ENCODE assay signal across 29 cellular contexts in genomic region chr16:81967358-81967757, GRCh38. TPM values are rescaled to one million over a fixed set of nuclear protein-coding genes. Genes with fewer than 3 reads are reported as not detected.
"Had no signal": no experiment of that assay in that cellular context is flagged by ENCODE, and none has a peak within 500 bp of the region (broad histone marks: within the 10 kb centered on the region; RNA-seq: fewer than 3 reads in every experiment).

No MANE protein-coding gene starts in this region.

- H3K4me1 Mint-ChIP-seq: activated CD4-positive, alpha-beta memory T cell treated with anti-CD3 and anti-CD28 coated beads, Interleukin-2, amount 10 ng/mL, durations not matched to agents 7 days and 5 days; activated CD4-positive, alpha-beta T cell treated with anti-CD3 and anti-CD28 coated beads, Interleukin-2, amount 10 ng/mL, durations not matched to agents 7 days and 5 days; activated T-helper 17 cell treated with anti-CD3 and anti-CD28 coated beads, Interleukin-2, amount 50 U/mL, for 72 hours had no signal

- H3K27me3 ChIP-seq: esophagus muscularis mucosa, pancreas, sigmoid colon, stomach, thyroid gland, upper lobe of left lung, vagina had no signal

- DNase-seq: activated CD4-positive, alpha-beta memory T cell treated with anti-CD3 and anti-CD28 coated beads, Interleukin-2, amount 10 ng/mL, durations not matched to agents 7 days and 5 days; activated CD4-positive, alpha-beta T cell treated with anti-CD3 and anti-CD28 coated beads for 1 hour; activated CD4-positive, alpha-beta T cell treated with anti-CD3 and anti-CD28 coated beads, Interleukin-2, amount 10 ng/mL, durations not matched to agents 7 days and 5 days; activated CD8-positive, alpha-beta memory T cell treated with anti-CD3 and anti-CD28 coated beads, Interleukin-2, amount 50 U/mL, for 48 hours; activated gamma-delta T cell treated with Interleukin-2 at 50 U/mL for 16 hours; activated naive CD4-positive, alpha-beta T cell treated with anti-CD3 and anti-CD28 coated beads, Interleukin-2, amount 50 U/mL, for 16 hours; activated T-cell treated with anti-CD3 and anti-CD28 coated beads, Interleukin-2, amount 50 U/mL, for 24 hours; amniotic stem cell; brain microvascular endothelial cell; cortex of kidney; foreskin melanocyte; glutamatergic neuron; left ventricle myocardium inferior; pancreas; sigmoid colon; small intestine; stimulated activated CD4-positive, alpha-beta T cell treated with anti-CD3 and anti-CD28 coated beads, Interleukin-4, amount 100 ng/mL, for 24 hours; stomach; T-helper 2 cell; thyroid gland; upper lobe of left lung had no signal

- H3K4me1 ChIP-seq: esophagus muscularis mucosa, left ventricle myocardium inferior, pancreas, prostate gland, sigmoid colon, stomach, thyroid gland, upper lobe of left lung, vagina had no signal

- H3K27me3 Mint-ChIP-seq: stimulated activated memory B cell treated with anti-CD40 and anti-IgM and Interleukin-4, amounts not matched to agents 10 μg/mL and 1 μg/mL and 100 μg/mL, for 72 hours had no signal

- H3K27ac Mint-ChIP-seq: activated CD4-positive, alpha-beta memory T cell treated with anti-CD3 and anti-CD28 coated beads, Interleukin-2, amount 10 ng/mL, durations not matched to agents 7 days and 5 days; activated CD4-positive, alpha-beta T cell treated with anti-CD3 and anti-CD28 coated beads, Interleukin-2, amount 10 ng/mL, durations not matched to agents 7 days and 5 days; activated T-cell treated with anti-CD3 and anti-CD28 coated beads, Interleukin-2, amount 50 U/mL, for 24 hours; activated T-helper 17 cell treated with anti-CD3 and anti-CD28 coated beads, Interleukin-2, amount 50 U/mL, for 72 hours; stimulated activated memory B cell treated with anti-CD40 and anti-IgM and Interleukin-4, amounts not matched to agents 10 μg/mL and 1 μg/mL and 100 μg/mL, for 72 hours; WTC11 had no signal

- H3K27ac ChIP-seq: brain microvascular endothelial cell, esophagus muscularis mucosa, left ventricle myocardium inferior, pancreas, prostate gland, sigmoid colon, stomach, thyroid gland, upper lobe of left lung, vagina had no signal

- ATAC-seq: activated T-helper 17 cell treated with anti-CD3 and anti-CD28 coated beads, Interleukin-2, amount 50 U/mL, for 72 hours; pancreas; stimulated activated memory B cell treated with anti-CD40 and anti-IgM and Interleukin-4, amounts not matched to agents 10 μg/mL and 1 μg/mL and 100 μg/mL, for 72 hours; WTC11 had no signal

- H3K9me3 ChIP-seq: pancreas, prostate gland, thyroid gland, vagina had no signal

- H3K4me3 Mint-ChIP-seq: activated CD4-positive, alpha-beta memory T cell treated with anti-CD3 and anti-CD28 coated beads, Interleukin-2, amount 10 ng/mL, durations not matched to agents 7 days and 5 days; activated CD4-positive, alpha-beta T cell treated with anti-CD3 and anti-CD28 coated beads, Interleukin-2, amount 10 ng/mL, durations not matched to agents 7 days and 5 days; activated T-cell treated with anti-CD3 and anti-CD28 coated beads, Interleukin-2, amount 50 U/mL, for 24 hours; activated T-helper 17 cell treated with anti-CD3 and anti-CD28 coated beads, Interleukin-2, amount 50 U/mL, for 72 hours; stimulated activated memory B cell treated with anti-CD40 and anti-IgM and Interleukin-4, amounts not matched to agents 10 μg/mL and 1 μg/mL and 100 μg/mL, for 72 hours; WTC11 had no signal

- FAIRE-seq: astrocyte, islet of Langerhans, pancreas, small intestine had no signal

RNA-seq across cellular contexts. Expression of gene SDR42E1, which starts 43.9 kb away (rescaled TPM):
- total RNA-seq: astrocyte had no signal
